ENCODE assay signal across 8 cellular contexts in genomic region chr3:127544151-127544805, GRCh38. TPM values are rescaled to one million over a fixed set of nuclear protein-coding genes. Genes with fewer than 3 reads are reported as not detected.
A peak's percentile ranks its signal among the peaks of the same experiment; 100 is the strongest.
DNase-seq lines count a peak whose midpoint lies in the region; ATAC-seq and TF ChIP-seq lines count a peak whose summit lies in the region.

No MANE protein-coding gene starts in this region.

- H3K27ac ChIP-seq in CD4-positive, alpha-beta T cell (ENCODE audit: low read depth, low read length) = no peak overlapping the region
- H3K27ac ChIP-seq in cardiac muscle cell = no peak overlapping the region

- no peaks in the 10 kb centered on the region for H3K36me3 ChIP-seq in cardiac muscle cell

- POLR2A ChIA-PET in CD4-positive, alpha-beta T cell (lab: Charles Lee) = no interaction called here

- H3K4me1 ChIP-seq in cardiac muscle cell (ENCODE audit: low read depth) = peaks cover 13% of the 10 kb centered on the region

- no peak overlapping the region for H3K27ac Mint-ChIP-seq in CD4-positive, alpha-beta T cell

- CTCF ChIA-PET in CD4-positive, alpha-beta T cell (lab: Charles Lee) = interaction anchor here (0.5 to 1.5 kb wide), 6 partner anchors 31 to 1021 kb away, joined by 3 to 5 read pairs (median 3); no protein-coding TSS in a partner anchor

- peak overlapping the region; percentile 42 for H3K4me3 Mint-ChIP-seq in CD4-positive, alpha-beta T cell

- intact Hi-C loops in CD4-positive, alpha-beta T cell (cut with DNase I, micrococcal nuclease) = loop anchor here (1.0 to 10.0 kb wide), 3 partner anchors 791 to 1409 kb away; no protein-coding TSS in a partner anchor

- no peaks in the 10 kb centered on the region for H3K9me3 ChIP-seq in CD4-positive, alpha-beta T cell (ENCODE audit: control insufficient read depth, low read length)
- no peaks in the 10 kb centered on the region for H3K9me3 ChIP-seq in cardiac muscle cell (ENCODE audit: low read depth)

- ATAC-seq in CD4-positive, alpha-beta T cell (ENCODE audit: poor library complexity) = peak; percentile 54
- ATAC-seq in GM21619 (IDR thresholded peaks at IDR 0.05; ENCODE audit: unreplicated experiment) (peak; percentile 54), HG02973 (IDR thresholded peaks at IDR 0.05; ENCODE audit: unreplicated experiment) (no peak)

- peaks cover 14% of the 10 kb centered on the region for H3K4me1 Mint-ChIP-seq in CD4-positive, alpha-beta T cell (ENCODE audit: low read depth)

- H3K36me3 Mint-ChIP-seq in CD4-positive, alpha-beta T cell (ENCODE audit: low read depth) = no peaks in the 10 kb centered on the region

- H3K27me3 ChIP-seq in CD4-positive, alpha-beta T cell (ENCODE audit: control insufficient read depth, insufficient read depth, low read length) = no peaks in the 10 kb centered on the region
- no peaks in the 10 kb centered on the region for H3K27me3 ChIP-seq in cardiac muscle cell

- H3K27me3 Mint-ChIP-seq in CD4-positive, alpha-beta T cell = no peaks in the 10 kb centered on the region

- TF ChIP-seq POLR2A in NB4 (IDR thresholded peaks at IDR 0.05; ENCODE audit: extremely low read depth, insufficient read length) = no peak

- H3K9me3 Mint-ChIP-seq in CD4-positive, alpha-beta T cell = no peaks in the 10 kb centered on the region

- DNase-seq in CD4-positive, alpha-beta T cell = peak; percentile 43 to 68 (median 52)
- peak; percentile 70 for DNase-seq in NB4 (ENCODE audit: low read depth)
- DNase-seq in SW 1271 (lab: John Stamatoyannopoulos, UW) = peak; percentile 30 to 61
- DNase-seq in activated naive CD8-positive, alpha-beta T cell treated with anti-CD3 and anti-CD28 coated beads, Interleukin-2, amount 50 U/mL, for 16 hours (ENCODE audit: low read depth, low spot score) = peak; percentile 42
- peak; percentile 72 to 81 for DNase-seq in cardiac muscle cell (ENCODE audit: low read depth in 1 of 2, low spot score in 1 of 2)
- DNase-seq in putamen (ENCODE audit: low spot score) = peak; percentile 47

- H3K4me3 ChIP-seq in NB4 (ENCODE audit: low read depth, low read length) (no peak overlapping the region), cardiac muscle cell (no peak overlapping the region)

- TF ChIP-seq CTCF in CD4-positive, alpha-beta T cell (IDR thresholded peaks at IDR 0.05) = peak; percentile 77
- TF ChIP-seq CTCF in NB4 (IDR thresholded peaks at IDR 0.05; ENCODE audit: low read depth, low read length) (peak; percentile 74), cardiac muscle cell (IDR thresholded peaks at IDR 0.05; ENCODE audit: low read depth, low read length) (peak; percentile 83)

RNA-seq across cellular contexts. Expression of gene TPRA1, which starts 46.3 kb away (rescaled TPM):
- total RNA-seq in CD4-positive, alpha-beta T cell = 1 to 10 TPM; 7.5 to 7.8 TPM
- 41.0 and 43.3 TPM in 2 replicates for total RNA-seq in cardiac muscle cell
- 39.9 and 40.7 TPM in 2 replicates for polyA plus RNA-seq in cardiac muscle cell

RNA-seq across cellular contexts. Expression of gene MCM2, which starts 53.9 kb away (rescaled TPM):
- total RNA-seq in CD4-positive, alpha-beta T cell = 10 to 100 TPM; 10.1 to 12.2 TPM
- 43.5 and 76.4 TPM in 2 replicates for total RNA-seq in cardiac muscle cell
- 33.3 and 41.7 TPM in 2 replicates for polyA plus RNA-seq in cardiac muscle cell
